25 cellular contexts compared by ENCODE assay signal in genomic region chr6:81480139-81480538, GRCh38.
A peak's percentile ranks its signal among the peaks of the same experiment; 100 is the strongest.
DNase-seq lines count a peak whose midpoint lies in the region; ATAC-seq and TF ChIP-seq lines count a peak whose summit lies in the region.
"Had no signal": no experiment of that assay in that cellular context is flagged by ENCODE, and none has a peak within 500 bp of the region (broad histone marks: within the 10 kb centered on the region; RNA-seq: fewer than 3 reads in every experiment).

No MANE protein-coding gene starts in this region.

- no peak for TF ChIP-seq CTCF in PC-9 (conservative IDR thresholded peaks at IDR 0.05)

- ATAC-seq in GM19455 (IDR thresholded peaks at IDR 0.05; ENCODE audit: unreplicated experiment): no peak
- no peak for ATAC-seq in GM18502 (IDR thresholded peaks at IDR 0.05; ENCODE audit: poor library complexity, unreplicated experiment)
- ATAC-seq: activated CD8-positive, alpha-beta memory T cell treated with anti-CD3 and anti-CD28 coated beads, Interleukin-2, amount 10 ng/mL, durations not matched to agents 7 days and 5 days; activated T-cell treated with anti-CD3 and anti-CD28 coated beads, Interleukin-2, amount 50 U/mL, for 4 hours; CD8-positive, alpha-beta T cell; left lung; stimulated activated naive CD8-positive, alpha-beta T cell treated with anti-CD3 and anti-CD28 coated beads, Interleukin-15, Interleukin-2, amounts not matched to agents 100 U/mL and 50 U/mL, for 24 hours had no signal

- no peaks in the 10 kb centered on the region for H3K79me2 ChIP-seq in PC-9 (ENCODE audit: low read depth)
- H3K79me2 ChIP-seq: parathyroid adenoma had no signal

- no peaks in the 10 kb centered on the region for H4K20me1 ChIP-seq in PC-9 (ENCODE audit: insufficient read depth)

- H3K4me1 ChIP-seq in PC-9 (replicated peaks; ENCODE audit: insufficient read depth): peaks cover 15% of the 10 kb centered on the region
- H3K4me1 ChIP-seq: ascending aorta, left lung, parathyroid adenoma, spleen had no signal

- no peaks in the 10 kb centered on the region for H3K9me2 ChIP-seq in PC-9 (ENCODE audit: insufficient read depth)
- H3K9me2 ChIP-seq: SK-N-SH had no signal

- intact Hi-C loops in PC-9 (cut with micrococcal nuclease; ENCODE audit: unreplicated experiment): no loop called here

- H3K36me3 ChIP-seq in PC-9 (ENCODE audit: low read depth): no peaks in the 10 kb centered on the region
- H3K36me3 ChIP-seq in H7 (replicated peaks; ENCODE audit: control insufficient read depth, insufficient read depth, low read length): no peaks in the 10 kb centered on the region
- H3K36me3 ChIP-seq: ascending aorta, left lung, spleen had no signal

- POLR2A ChIA-PET in PC-9 (lab: Charles Lee; ENCODE audit: unreplicated experiment): no interaction called here

- DNase-seq in EH (ENCODE audit: low read depth) (peak; percentile 33), PC-9 (peak; percentile 56 to 77), epithelial cell of prostate (ENCODE audit: low read depth, low spot score) (peak; percentile 18), skeletal muscle cell (ENCODE audit: low read depth) (peak; percentile 22), H7 (no peak)
- DNase-seq: activated CD4-positive, alpha-beta T cell treated with anti-CD3 and anti-CD28 coated beads, Interleukin-2, amount 50 U/mL, for 4 hours; activated CD4-positive, CD25-positive, alpha-beta regulatory T cell; activated CD8-positive, alpha-beta memory T cell treated with anti-CD3 and anti-CD28 coated beads, Interleukin-2, amount 10 ng/mL, durations not matched to agents 7 days and 5 days; activated gamma-delta T cell; activated naive CD8-positive, alpha-beta T cell treated with anti-CD3 and anti-CD28 coated beads, Interleukin-2, amount 10 ng/mL, durations not matched to agents 7 days and 5 days; activated T-cell treated with anti-CD3 and anti-CD28 coated beads, Interleukin-2, amount 50 U/mL, for 4 hours; CD8-positive, alpha-beta T cell; immature natural killer cell; left lung; mesendoderm; NCI-H146; retina; SK-N-SH; spleen; stimulated activated CD4-positive, alpha-beta T cell treated with anti-CD3 and anti-CD28 coated beads, Interleukin-2, amount 100 ng/mL, for 24 hours; stimulated activated naive CD8-positive, alpha-beta T cell treated with anti-CD3 and anti-CD28 coated beads, Interleukin-15, Interleukin-2, amounts not matched to agents 100 U/mL and 50 U/mL, for 24 hours had no signal

- CTCF ChIA-PET in PC-9 (lab: Charles Lee): no interaction called here

- H3K27me3 ChIP-seq in PC-9 (ENCODE audit: insufficient read depth, low read depth) (no peaks in the 10 kb centered on the region), H7 (ENCODE audit: control insufficient read depth, insufficient read depth, low read length) (no peaks in the 10 kb centered on the region)
- H3K27me3 ChIP-seq: ascending aorta, left lung, spleen had no signal

- no peak overlapping the region for H3K27ac ChIP-seq in PC-9
- no peak overlapping the region for H3K27ac ChIP-seq in epithelial cell of prostate
- H3K27ac ChIP-seq: ascending aorta, left lung, parathyroid adenoma, spleen had no signal

- H2AFZ ChIP-seq in PC-9: no peak overlapping the region
- H2AFZ ChIP-seq: parathyroid adenoma had no signal

- no TSS peak for BruUV-seq in PC-9 (replicated peaks; lab: Mats Ljungman, UMichigan)

- H3K4me2 ChIP-seq in PC-9: 0 out of 2 replicates have a peak overlapping the region, but pooled peaks have one; percentile 23
- H3K4me2 ChIP-seq: SK-N-SH had no signal

- H3F3A ChIP-seq in PC-9 (ENCODE audit: insufficient read depth, low read depth): no peaks in the 10 kb centered on the region

- H3K9me3 ChIP-seq in PC-9 (ENCODE audit: insufficient read depth, low read depth): no peaks in the 10 kb centered on the region
- H3K9me3 ChIP-seq: ascending aorta, SK-N-SH, spleen had no signal

- no peak overlapping the region for H3K4me3 ChIP-seq in PC-9
- no peak overlapping the region for H3K4me3 ChIP-seq in skeletal muscle cell (ENCODE audit: low read depth, low read length)
- H3K4me3 ChIP-seq in H7 (ENCODE audit: insufficient read depth, low read depth, low read length): no peak overlapping the region
- H3K4me3 ChIP-seq: ascending aorta, left lung, spleen had no signal
